ENCODE assay signal across 18 cellular contexts in genomic region chr10:50615654-50616053, GRCh38.
"Had no signal": no experiment of that assay in that cellular context is flagged by ENCODE, and none has a peak within 500 bp of the region (broad histone marks: within the 10 kb centered on the region; RNA-seq: fewer than 3 reads in every experiment).

No MANE protein-coding gene starts in this region.

- DNase-seq: activated CD4-positive, alpha-beta T cell treated with anti-CD3 and anti-CD28 coated beads, Interleukin-2, amount 50 U/mL, for 4 hours; activated effector memory CD4-positive, alpha-beta T cell treated with anti-CD3 and anti-CD28 coated beads, Interleukin-2, amount 50 U/mL, for 16 hours; activated naive CD4-positive, alpha-beta T cell treated with anti-CD3 and anti-CD28 coated beads, Interleukin-2, amount 50 U/mL, for 16 hours; activated T-cell treated with anti-CD3 and anti-CD28 coated beads, Interleukin-2, amount 50 U/mL, for 72 hours; cerebellar nuclear complex; effector CD8-positive, alpha-beta T cell; immature natural killer cell; kidney glomerular epithelial cell; left ventricle myocardium inferior; stimulated activated CD4-positive, alpha-beta T cell treated with anti-CD3 and anti-CD28 coated beads, Interleukin-12 subunit alpha, Interleukin-12 subunit beta, amount 100 ng/mL, for 4 hours; stimulated activated CD4-positive, alpha-beta T cell treated with anti-CD3 and anti-CD28 coated beads, Interleukin-1b, Interleukin-23, amount 100 ng/mL, for 48 hours; stimulated activated naive CD4-positive, alpha-beta T cell treated with Interleukin-2 at 50 U/mL for 16 hours; transverse colon had no signal

- H3K27me3 Mint-ChIP-seq: dendritic cell treated with granulocyte-macrophage colony-stimulating factor and Interleukin-4, amounts not matched to agents 40 ng/mL and 50 ng/mL, for 4 days; memory B cell; progenitor cell of endocrine pancreas had no signal

- H3K9me3 Mint-ChIP-seq: activated T-cell treated with anti-CD3 and anti-CD28 coated beads, Interleukin-2, amount 50 U/mL, for 72 hours; dendritic cell treated with granulocyte-macrophage colony-stimulating factor and Interleukin-4, amounts not matched to agents 40 ng/mL and 50 ng/mL, for 4 days; immature natural killer cell; memory B cell; neural progenitor cell had no signal

- H3K4me3 Mint-ChIP-seq: activated T-cell treated with anti-CD3 and anti-CD28 coated beads, Interleukin-2, amount 50 U/mL, for 72 hours; dendritic cell treated with granulocyte-macrophage colony-stimulating factor and Interleukin-4, amounts not matched to agents 40 ng/mL and 50 ng/mL, for 4 days; immature natural killer cell; memory B cell; neural progenitor cell had no signal

- ATAC-seq: activated T-cell treated with anti-CD3 and anti-CD28 coated beads, Interleukin-2, amount 50 U/mL, for 72 hours; gastroesophageal sphincter had no signal

- H3K27ac Mint-ChIP-seq: activated T-cell treated with anti-CD3 and anti-CD28 coated beads, Interleukin-2, amount 50 U/mL, for 72 hours; dendritic cell treated with granulocyte-macrophage colony-stimulating factor and Interleukin-4, amounts not matched to agents 40 ng/mL and 50 ng/mL, for 4 days; immature natural killer cell; memory B cell; neural progenitor cell; progenitor cell of endocrine pancreas had no signal

- H3K36me3 Mint-ChIP-seq: immature natural killer cell, memory B cell, neural progenitor cell had no signal
